Comparison of ENCODE assay signal across 35 cellular contexts in the genomic region with DNA sequence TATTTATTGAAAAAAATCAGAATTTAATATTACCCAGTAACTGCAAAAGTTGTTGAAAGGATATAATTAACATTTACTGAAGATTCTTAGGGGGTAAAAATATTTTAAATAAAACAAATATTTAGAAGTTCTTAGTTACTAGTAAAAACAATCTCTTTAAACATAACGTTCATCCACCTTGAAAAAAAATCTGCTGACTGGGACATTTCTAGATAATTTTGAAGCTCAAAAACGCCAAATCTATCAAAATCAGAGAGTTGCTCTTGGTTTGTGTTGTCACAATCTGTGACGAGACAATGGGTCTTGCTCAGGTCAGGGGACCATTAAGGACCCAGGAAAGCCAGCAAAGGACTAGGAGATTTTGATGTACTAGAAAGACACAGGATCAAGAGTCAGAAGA.
"Had no signal": no experiment of that assay in that cellular context is flagged by ENCODE, and none has a peak within 500 bp of the region (broad histone marks: within the 10 kb centered on the region; RNA-seq: fewer than 3 reads in every experiment).

No MANE protein-coding gene starts in this region.

- H3K27ac Mint-ChIP-seq: activated CD4-positive, alpha-beta memory T cell treated with anti-CD3 and anti-CD28 coated beads, Interleukin-2, amount 10 ng/mL, durations not matched to agents 7 days and 5 days; activated CD4-positive, alpha-beta T cell treated with anti-CD3 and anti-CD28 coated beads, Interleukin-2, amount 10 ng/mL, durations not matched to agents 7 days and 5 days; activated CD8-positive, alpha-beta memory T cell treated with anti-CD3 and anti-CD28 coated beads, Interleukin-2, amount 10 ng/mL, durations not matched to agents 7 days and 5 days; stimulated activated memory B cell treated with anti-CD40 and anti-IgM and Interleukin-4, amounts not matched to agents 10 μg/mL and 1 μg/mL and 100 μg/mL, for 72 hours had no signal

- H3K36me3 ChIP-seq: adrenal gland, gastrocnemius medialis, pancreas, prostate gland, sigmoid colon had no signal

- H3K79me2 ChIP-seq: hepatocyte had no signal

- ATAC-seq: activated CD8-positive, alpha-beta memory T cell treated with anti-CD3 and anti-CD28 coated beads, Interleukin-2, amount 10 ng/mL, durations not matched to agents 7 days and 5 days; body of pancreas; gastrocnemius medialis; left cardiac atrium; left ventricle myocardium superior; mucosa of descending colon; pancreas; stimulated activated memory B cell treated with anti-CD40 and anti-IgM and Interleukin-4, amounts not matched to agents 10 μg/mL and 1 μg/mL and 100 μg/mL, for 72 hours had no signal

- FAIRE-seq: keratinocyte, pancreas, small intestine, urothelium cell line had no signal

- H3K4me3 Mint-ChIP-seq: activated CD4-positive, alpha-beta memory T cell treated with anti-CD3 and anti-CD28 coated beads, Interleukin-2, amount 10 ng/mL, durations not matched to agents 7 days and 5 days; activated CD4-positive, alpha-beta T cell treated with anti-CD3 and anti-CD28 coated beads, Interleukin-2, amount 10 ng/mL, durations not matched to agents 7 days and 5 days; activated CD8-positive, alpha-beta memory T cell treated with anti-CD3 and anti-CD28 coated beads, Interleukin-2, amount 10 ng/mL, durations not matched to agents 7 days and 5 days; neural crest cell; stimulated activated memory B cell treated with anti-CD40 and anti-IgM and Interleukin-4, amounts not matched to agents 10 μg/mL and 1 μg/mL and 100 μg/mL, for 72 hours had no signal

- DNase-seq: activated CD4-positive, alpha-beta memory T cell treated with anti-CD3 and anti-CD28 coated beads, Interleukin-2, amount 10 ng/mL, durations not matched to agents 7 days and 5 days; activated CD4-positive, alpha-beta T cell treated with anti-CD3 and anti-CD28 coated beads for 1 hour; activated CD4-positive, alpha-beta T cell treated with anti-CD3 and anti-CD28 coated beads, Interleukin-2, amount 10 ng/mL, durations not matched to agents 7 days and 5 days; activated CD8-positive, alpha-beta memory T cell treated with anti-CD3 and anti-CD28 coated beads, Interleukin-2, amount 10 ng/mL, durations not matched to agents 7 days and 5 days; activated effector memory CD4-positive, alpha-beta T cell treated with Interleukin-2 at 50 U/mL for 16 hours; activated naive CD4-positive, alpha-beta T cell treated with anti-CD3 and anti-CD28 coated beads, Interleukin-2, amount 50 U/mL, for 16 hours; activated T-cell treated with anti-CD3 and anti-CD28 coated beads for 4 hours; adrenal gland; aorta; body of pancreas; cerebellar nuclear complex; dorsolateral prefrontal cortex; effector memory CD4-positive, alpha-beta T cell; gastrocnemius medialis; left cardiac atrium; left ventricle myocardium superior; mucosa of descending colon; nucleus accumbens; pancreas; retina; sigmoid colon; small intestine; stimulated activated CD4-positive, alpha-beta T cell treated with anti-CD3 and anti-CD28 coated beads, Interleukin-1b, Interleukin-23, amount 100 ng/mL, for 48 hours; stimulated activated CD4-positive, alpha-beta T cell treated with anti-CD3 and anti-CD28 coated beads, Interleukin-4, amount 100 ng/mL, for 4 hours; stimulated activated CD8-positive, alpha-beta memory T cell treated with anti-CD3 and anti-CD28 coated beads, Interleukin-4, amount 100 ng/mL, for 48 hours; T-helper 2 cell; testis; trophoblast cell had no signal

- H3K27me3 Mint-ChIP-seq: activated CD4-positive, alpha-beta memory T cell treated with anti-CD3 and anti-CD28 coated beads, Interleukin-2, amount 10 ng/mL, durations not matched to agents 7 days and 5 days; activated CD4-positive, alpha-beta T cell treated with anti-CD3 and anti-CD28 coated beads, Interleukin-2, amount 10 ng/mL, durations not matched to agents 7 days and 5 days; activated CD8-positive, alpha-beta memory T cell treated with anti-CD3 and anti-CD28 coated beads, Interleukin-2, amount 10 ng/mL, durations not matched to agents 7 days and 5 days; stimulated activated memory B cell treated with anti-CD40 and anti-IgM and Interleukin-4, amounts not matched to agents 10 μg/mL and 1 μg/mL and 100 μg/mL, for 72 hours had no signal

- H3K27me3 ChIP-seq: adrenal gland, body of pancreas, dorsolateral prefrontal cortex, gastrocnemius medialis, hepatocyte, pancreas, sigmoid colon, testis had no signal

- H2AFZ ChIP-seq: hepatocyte had no signal

- H3K4me3 ChIP-seq: adrenal gland, body of pancreas, coronary artery, dorsolateral prefrontal cortex, gastrocnemius medialis, hepatocyte, mucosa of descending colon, pancreas, prostate gland, sigmoid colon, testis had no signal

- H3K4me2 ChIP-seq: hepatocyte had no signal

- H3K9me3 ChIP-seq: adrenal gland, body of pancreas, gastrocnemius medialis, mucosa of descending colon, pancreas, prostate gland, sigmoid colon, testis had no signal

- H3K4me1 ChIP-seq: adrenal gland, body of pancreas, pancreas, prostate gland, testis had no signal

- H3K27ac ChIP-seq: adrenal gland, body of pancreas, coronary artery, dorsolateral prefrontal cortex, gastrocnemius medialis, hepatocyte, pancreas, prostate gland, sigmoid colon, testis had no signal
